23 cellular contexts compared by ENCODE assay signal in the genomic region with DNA sequence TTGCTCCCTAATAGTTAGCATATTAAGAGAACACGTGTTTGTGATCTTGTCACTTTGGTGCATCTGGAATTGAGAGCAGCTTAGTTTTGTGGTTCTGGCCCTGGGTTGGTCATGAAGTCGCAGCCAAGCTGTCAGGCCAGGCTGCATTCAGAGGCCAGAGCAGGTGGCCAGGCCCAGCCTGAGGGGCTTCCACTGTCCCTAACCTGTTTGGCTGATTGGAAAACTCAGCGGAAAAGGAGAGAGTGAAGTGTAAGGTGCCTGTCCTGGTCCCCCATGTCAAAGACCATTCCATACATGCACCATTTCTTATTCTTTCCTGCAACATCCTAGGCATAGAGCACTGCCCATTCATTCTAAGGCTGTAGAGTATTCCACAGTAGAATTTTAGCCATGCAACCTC.
"Had no signal": no experiment of that assay in that cellular context is flagged by ENCODE, and none has a peak within 500 bp of the region (broad histone marks: within the 10 kb centered on the region; RNA-seq: fewer than 3 reads in every experiment).

No MANE protein-coding gene starts in this region.

- H3K4me1 ChIP-seq: SJSA1 had no signal

- DNase-seq: Karpas-422, KG1, MG63, NCI-H1092, NCI-H1105 treated with DMSO at 0.1 percent for 48 hours, NCI-H1417 treated with DMSO at 0.1 percent for 48 hours, NCI-H146, NCI-H1694 treated with DMSO at 0.1 percent for 48 hours, NCI-H1930, NCI-H2081, NCI-H2107, NCI-H2227 treated with DMSO at 0.1 percent for 48 hours, NCI-H446, NCI-H510A, NCI-H524 treated with DMSO at 0.1 percent for 48 hours, NCI-H69, NCI-H774, Right ventricle myocardium superior, RPMI8226, SIG-M5 had no signal

- H3K27ac ChIP-seq: SJSA1, SK-N-MC had no signal

- FAIRE-seq: RCC 7860 had no signal

- H3K9me3 ChIP-seq: MG63, SJSA1 had no signal

- H3K36me3 ChIP-seq: MG63, SJSA1 had no signal

- H3K4me3 ChIP-seq: MG63, SJSA1, SK-N-MC had no signal
